In genomic region chr4:78901882-78902281, GRCh38 we compare ENCODE assay signal across 17 cellular contexts. TPM values are rescaled to one million over a fixed set of nuclear protein-coding genes. Genes with fewer than 3 reads are reported as not detected.
A peak's percentile ranks its signal among the peaks of the same experiment; 100 is the strongest.
DNase-seq lines count a peak whose midpoint lies in the region; ATAC-seq and TF ChIP-seq lines count a peak whose summit lies in the region.
"Had no signal": no experiment of that assay in that cellular context is flagged by ENCODE, and none has a peak within 500 bp of the region (broad histone marks: within the 10 kb centered on the region; RNA-seq: fewer than 3 reads in every experiment).

No MANE protein-coding gene starts in this region.

- H3K27ac ChIP-seq in WERI-Rb-1: peak overlapping the region; percentile 70
- H3K27ac ChIP-seq: 22Rv1, BLaER1, C4-2B, GM23248 had no signal

- H3K9me3 ChIP-seq in WERI-Rb-1 (ENCODE audit: severe bottlenecking): no peaks in the 10 kb centered on the region
- H3K9me3 ChIP-seq: BLaER1, Caco-2 had no signal

- TF ChIP-seq CTCF in WERI-Rb-1 (IDR thresholded peaks at IDR 0.05; ENCODE audit: low read depth, low read length): no peak
- TF ChIP-seq CTCF in omental fat pad (IDR thresholded peaks at IDR 0.05): no peak

- H3K36me3 ChIP-seq in WERI-Rb-1: no peaks in the 10 kb centered on the region

- H3K4me3 ChIP-seq in WERI-Rb-1 (ENCODE audit: low read depth, low read length): no peak overlapping the region
- H3K4me3 ChIP-seq: BLaER1, GM23248 had no signal

- ATAC-seq in omental fat pad (ENCODE audit: low FRiP score): no peak
- ATAC-seq in HG03439 (IDR thresholded peaks at IDR 0.05; ENCODE audit: unreplicated experiment): no peak
- ATAC-seq: CD8-positive, alpha-beta T cell had no signal

- DNase-seq in NCI-H82 treated with DMSO at 0.1 percent for 48 hours (lab: John Stamatoyannopoulos, UW; ENCODE audit: unreplicated experiment): peak; percentile 55
- no peak for DNase-seq in NCI-H82 (lab: John Stamatoyannopoulos, UW)
- no peak for DNase-seq in WERI-Rb-1
- DNase-seq in iris pigment epithelial cell (ENCODE audit: low read depth): peak; percentile 17
- DNase-seq in omental fat pad (ENCODE audit: low spot score): no peak
- no peak for DNase-seq in retina
- DNase-seq: Caco-2; CD4-positive, CD25-positive, alpha-beta regulatory T cell; CD8-positive, alpha-beta T cell; DMS153; DND-41; H7 had no signal

- H3K27me3 ChIP-seq in WERI-Rb-1 (ENCODE audit: insufficient read depth, low read depth, severe bottlenecking): no peaks in the 10 kb centered on the region
- H3K27me3 ChIP-seq: BLaER1 had no signal

RNA-seq across cellular contexts. Expression of gene PAQR3, which starts 37.4 kb away (rescaled TPM):
- total RNA-seq in omental fat pad: 10 to 100 TPM in 2 of 4 donors, 1 to 10 TPM in 2; 7.1 to 17.3 (median 9.7) TPM

Comparison
In these comparisons a context has a peak if more than half of its experiments do, and no peak if none do; other contexts are left out.
1. DNase-seq: peak in NCI-H82 treated with DMSO at 0.1 percent for 48 hours (single experiment) and iris pigment epithelial cell (single experiment); none in NCI-H82 (single experiment), WERI-Rb-1 (single experiment), omental fat pad (single experiment) and retina (single experiment).